ENCODE assay signal across 8 cellular contexts in the genomic region with DNA sequence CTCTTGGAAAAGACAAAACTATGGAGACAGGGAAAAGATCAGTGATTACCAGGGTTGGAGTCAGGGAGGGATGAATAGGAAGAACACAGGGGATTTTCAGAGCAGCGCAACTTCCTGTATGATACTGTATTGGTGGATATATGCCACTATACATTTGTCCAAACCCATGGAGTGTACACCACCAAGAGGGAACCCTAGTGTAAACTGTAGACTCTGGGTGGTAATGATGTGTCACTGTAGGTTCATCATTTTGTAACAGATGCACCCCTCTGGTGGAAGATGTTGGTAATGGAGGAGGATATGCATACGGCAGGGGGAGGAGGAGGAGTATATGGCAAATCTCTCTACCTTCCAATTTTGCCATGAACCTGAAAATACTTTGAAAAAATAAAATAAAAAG.
DNase-seq lines count a peak whose midpoint lies in the region; ATAC-seq and TF ChIP-seq lines count a peak whose summit lies in the region.

No MANE protein-coding gene starts in this region.

- H3K36me3 Mint-ChIP-seq in CD14-positive monocyte = no peaks in the 10 kb centered on the region
- H3K36me3 Mint-ChIP-seq in activated T-helper 1 cell treated with anti-CD3 and anti-CD28 coated beads, Interleukin-12 subunit alpha, Interleukin-12 subunit beta, Interleukin-2, Interleukin-4 antibody, amounts not matched to agents 30 ng/mL and 10 ng/mL and 1 ng/mL, durations not matched to agents 14 hours and 24 hours and 36 hours (ENCODE audit: low read depth) = no peaks in the 10 kb centered on the region

- CTCF ChIA-PET in mammary epithelial cell (lab: Charles Lee; ENCODE audit: low non-redundant PET) = interaction anchor here (0.7 kb wide), 1 partner anchor 195 kb away, joined by 5 read pairs; no protein-coding TSS in a partner anchor

- no peak overlapping the region for H3K27ac Mint-ChIP-seq in CD14-positive monocyte
- no peak overlapping the region for H3K27ac Mint-ChIP-seq in activated T-helper 1 cell treated with anti-CD3 and anti-CD28 coated beads, Interleukin-12 subunit alpha, Interleukin-12 subunit beta, Interleukin-2, Interleukin-4 antibody, amounts not matched to agents 30 ng/mL and 10 ng/mL and 1 ng/mL, durations not matched to agents 14 hours and 24 hours and 36 hours

- intact Hi-C loops in CD14-positive monocyte (cut with micrococcal nuclease) = no loop called here
- intact Hi-C loops in mammary epithelial cell (cut with micrococcal nuclease) = loop anchor here (1.0 to 10.0 kb wide), 5 partner anchors 50 to 547 kb away; partner anchors contain the start of gene UFM1
- intact Hi-C loops in activated T-helper 1 cell treated with anti-CD3 and anti-CD28 coated beads, Interleukin-12 subunit alpha, Interleukin-12 subunit beta, Interleukin-2, Interleukin-4 antibody, amounts not matched to agents 30 ng/mL and 10 ng/mL and 1 ng/mL, durations not matched to agents 14 hours and 24 hours and 36 hours (cut with micrococcal nuclease) = no loop called here

- H3K9me3 ChIP-seq in mammary epithelial cell (replicated peaks; ENCODE audit: insufficient read depth, low read length) = no peaks in the 10 kb centered on the region

- H3K4me1 ChIP-seq in mammary epithelial cell (ENCODE audit: insufficient read depth, low read length) = peaks cover 13% of the 10 kb centered on the region

- H3K79me2 ChIP-seq in mammary epithelial cell (ENCODE audit: insufficient read depth, low read length) = no peaks in the 10 kb centered on the region

- H3K9ac ChIP-seq in mammary epithelial cell (ENCODE audit: insufficient read depth, low read length) = no peak overlapping the region

- H3K9me3 Mint-ChIP-seq in CD14-positive monocyte = peaks cover 0 to 3% (median 0%) of the 10 kb centered on the region in 7 donors
- no peaks in the 10 kb centered on the region for H3K9me3 Mint-ChIP-seq in activated T-helper 1 cell treated with anti-CD3 and anti-CD28 coated beads, Interleukin-12 subunit alpha, Interleukin-12 subunit beta, Interleukin-2, Interleukin-4 antibody, amounts not matched to agents 30 ng/mL and 10 ng/mL and 1 ng/mL, durations not matched to agents 14 hours and 24 hours and 36 hours

- TF ChIP-seq CTCF in CD14-positive monocyte (IDR thresholded peaks at IDR 0.05) (peak; percentile 14), mammary epithelial cell (conservative IDR thresholded peaks at IDR 0.05 in 1 of 2, IDR thresholded peaks at IDR 0.05 in 1 of 2; ENCODE audit: extremely low read depth in 1 of 2, insufficient read depth in 1 of 2, low read depth in 1 of 2, low read length in 2 of 2) (peak; percentile 71 to 75)

- no peak overlapping the region for H2AFZ ChIP-seq in mammary epithelial cell (ENCODE audit: low read depth, low read length)

- H3K4me3 ChIP-seq in Jurkat, Clone E6-1 (ENCODE audit: low read length) = no peak overlapping the region
- no peak overlapping the region for H3K4me3 ChIP-seq in mammary epithelial cell (replicated peaks in 1 of 3; ENCODE audit: insufficient read depth in 1 of 3, low read depth in 2 of 3, low read length in 3 of 3)

- H3K27ac ChIP-seq in mammary epithelial cell (ENCODE audit: insufficient read depth, low read depth, low read length) = no peak overlapping the region

- H3K27me3 ChIP-seq in mammary epithelial cell (ENCODE audit: insufficient read depth, low read length) = no peaks in the 10 kb centered on the region

- no peaks in the 10 kb centered on the region for H3K36me3 ChIP-seq in mammary epithelial cell (ENCODE audit: insufficient read depth, low read length)

- WGBS in mammary epithelial cell (ENCODE audit: low coverage, missing lambda C conversion rate) = 92% methylated on average over 2 of the region's 2 CpGs

- ATAC-seq in GM19351 (IDR thresholded peaks at IDR 0.05; ENCODE audit: unreplicated experiment) (peak; percentile 27), GM19035 (IDR thresholded peaks at IDR 0.05; ENCODE audit: unreplicated experiment) (no peak)

- DNase-seq in CD14-positive monocyte (ENCODE audit: low spot score) (no peak), mammary epithelial cell (peak; percentile 50), T-helper 9 cell (no peak)
- peak; percentile 23 for DNase-seq in Jurkat, Clone E6-1 (ENCODE audit: low read depth, low spot score)
- DNase-seq in activated T-helper 1 cell treated with anti-CD3 and anti-CD28 coated beads, Interleukin-12 subunit alpha, Interleukin-12 subunit beta, Interleukin-2, Interleukin-4 antibody, amounts not matched to agents 30 ng/mL and 10 ng/mL and 1 ng/mL, durations not matched to agents 14 hours and 24 hours and 36 hours (ENCODE audit: low spot score) = no peak
- no peak for DNase-seq in NK-92 treated with Interleukin-12 subunit alpha and Interleukin-12 subunit beta, amount 100 ng/mL, for 24 hours (lab: John Stamatoyannopoulos, UW)

- no peaks in the 10 kb centered on the region for H4K20me1 ChIP-seq in mammary epithelial cell (ENCODE audit: insufficient read depth, low read length)

- no TSS peak for BruUV-seq in mammary epithelial cell (replicated peaks; lab: Mats Ljungman, UMichigan)

- H3K27me3 Mint-ChIP-seq in CD14-positive monocyte (ENCODE audit: low read depth in 3 of 3) = no peaks in the 10 kb centered on the region
- peaks cover under 1% of the 10 kb centered on the region for H3K27me3 Mint-ChIP-seq in activated T-helper 1 cell treated with anti-CD3 and anti-CD28 coated beads, Interleukin-12 subunit alpha, Interleukin-12 subunit beta, Interleukin-2, Interleukin-4 antibody, amounts not matched to agents 30 ng/mL and 10 ng/mL and 1 ng/mL, durations not matched to agents 14 hours and 24 hours and 36 hours (ENCODE audit: insufficient read depth)

- peaks cover 4% of the 10 kb centered on the region for H3K4me1 Mint-ChIP-seq in CD14-positive monocyte
- H3K4me1 Mint-ChIP-seq in activated T-helper 1 cell treated with anti-CD3 and anti-CD28 coated beads, Interleukin-12 subunit alpha, Interleukin-12 subunit beta, Interleukin-2, Interleukin-4 antibody, amounts not matched to agents 30 ng/mL and 10 ng/mL and 1 ng/mL, durations not matched to agents 14 hours and 24 hours and 36 hours (ENCODE audit: low read depth) = peaks cover 6% of the 10 kb centered on the region

- dilution Hi-C loops in mammary epithelial cell (cut with HindIII; ENCODE audit: low sequenced_read_pairs) = no loop called here

- no peak overlapping the region for H3K4me2 ChIP-seq in mammary epithelial cell (ENCODE audit: insufficient read depth, low read depth, low read length)

- in situ Hi-C loops in mammary epithelial cell (cut with MboI; ENCODE audit: low sequenced_read_pairs in 2 of 2) = no loop called here

- H3K4me3 Mint-ChIP-seq in CD14-positive monocyte = no peak overlapping the region
- no peak overlapping the region for H3K4me3 Mint-ChIP-seq in activated T-helper 1 cell treated with anti-CD3 and anti-CD28 coated beads, Interleukin-12 subunit alpha, Interleukin-12 subunit beta, Interleukin-2, Interleukin-4 antibody, amounts not matched to agents 30 ng/mL and 10 ng/mL and 1 ng/mL, durations not matched to agents 14 hours and 24 hours and 36 hours

Comparison
In these comparisons a context has a peak if more than half of its experiments do, and no peak if none do; other contexts are left out.
1. DNase-seq: peak in Jurkat, Clone E6-1 (single experiment) and mammary epithelial cell (single experiment); none in CD14-positive monocyte (single experiment), activated T-helper 1 cell treated with anti-CD3 and anti-CD28 coated beads, Interleukin-12 subunit alpha, Interleukin-12 subunit beta, Interleukin-2, Interleukin-4 antibody, amounts not matched to agents 30 ng/mL and 10 ng/mL and 1 ng/mL, durations not matched to agents 14 hours and 24 hours and 36 hours (single experiment), T-helper 9 cell (single experiment) and NK-92 treated with Interleukin-12 subunit alpha and Interleukin-12 subunit beta, amount 100 ng/mL, for 24 hours (single experiment).